ENCODE assay signal across 26 cellular contexts in genomic region chr12:61220337-61220736, GRCh38.
DNase-seq lines count a peak whose midpoint lies in the region; ATAC-seq and TF ChIP-seq lines count a peak whose summit lies in the region.
"Had no signal": no experiment of that assay in that cellular context is flagged by ENCODE, and none has a peak within 500 bp of the region (broad histone marks: within the 10 kb centered on the region; RNA-seq: fewer than 3 reads in every experiment).

No MANE protein-coding gene starts in this region.

- no peaks in the 10 kb centered on the region for H3K9me2 ChIP-seq in SK-N-SH

- CTCF ChIA-PET in MCF 10A (lab: Yijun Ruan, JAX) = no interaction called here
- CTCF ChIA-PET in SK-N-SH (lab: Yijun Ruan, JAX) = no interaction called here

- H2AFZ ChIP-seq in SK-N-SH (ENCODE audit: low read depth) = no peak overlapping the region

- H3K27me3 ChIP-seq in breast epithelium = no peaks in the 10 kb centered on the region
- no peaks in the 10 kb centered on the region for H3K27me3 ChIP-seq in RWPE2 (ENCODE audit: insufficient read depth, poor library complexity, severe bottlenecking)
- no peaks in the 10 kb centered on the region for H3K27me3 ChIP-seq in SK-N-SH (ENCODE audit: insufficient read depth)
- H3K27me3 ChIP-seq: BE2C had no signal

- H3K4me3 ChIP-seq in breast epithelium (no peak overlapping the region), RWPE2 (ENCODE audit: severe bottlenecking) (no peak overlapping the region), epithelial cell of esophagus (ENCODE audit: low read length) (no peak overlapping the region), SK-N-SH (ENCODE audit: low read depth in 2 of 2, low read length in 1 of 2) (no peak overlapping the region)
- H3K4me3 ChIP-seq: GM12878 had no signal

- H3K27me3 Mint-ChIP-seq in MCF 10A (ENCODE audit: insufficient read depth, unreplicated experiment) = no peaks in the 10 kb centered on the region
- H3K27me3 Mint-ChIP-seq in activated CD4-positive, alpha-beta T cell treated with anti-CD3 and anti-CD28 coated beads, Interleukin-2, amount 10 ng/mL, durations not matched to agents 24 days and 14 days = no peaks in the 10 kb centered on the region
- H3K27me3 Mint-ChIP-seq: CD8-positive, alpha-beta memory T cell had no signal

- ATAC-seq in RWPE2 (ENCODE audit: low read depth) (peak; percentile 33; the same call in 1 of the 3 replicates), HG03442 (IDR thresholded peaks at IDR 0.05; ENCODE audit: unreplicated experiment) (no peak)
- ATAC-seq: GM12878 had no signal

- no peak for TF ChIP-seq POLR2A in breast epithelium (IDR thresholded peaks at IDR 0.05)

- H3K9me3 ChIP-seq in breast epithelium (no peaks in the 10 kb centered on the region), RWPE2 (ENCODE audit: severe bottlenecking) (no peaks in the 10 kb centered on the region), SK-N-SH (no peaks in the 10 kb centered on the region)
- H3K9me3 ChIP-seq: BE2C had no signal

- POLR2A ChIA-PET in MCF 10A (lab: Yijun Ruan, JAX) = no interaction called here
- POLR2A ChIA-PET in SK-N-SH (lab: Yijun Ruan, JAX) = no interaction called here

- WGBS in SK-N-SH (ENCODE audit: low lambda C conversion rate) = under 1% methylated on average over 4 of the region's 4 CpGs

- no peaks in the 10 kb centered on the region for H4K20me1 ChIP-seq in SK-N-SH (ENCODE audit: insufficient read depth)

- no peaks in the 10 kb centered on the region for H3K4me1 ChIP-seq in breast epithelium
- H3K4me1 ChIP-seq in RWPE2 (ENCODE audit: insufficient read depth, poor library complexity, severe bottlenecking) = no peaks in the 10 kb centered on the region
- H3K4me1 ChIP-seq in SK-N-SH (ENCODE audit: control insufficient read depth in 1 of 2, insufficient read depth in 2 of 2, low read depth in 1 of 2, low read length in 1 of 2) = no peaks in the 10 kb centered on the region
- H3K4me1 ChIP-seq: BE2C had no signal

- DNase-seq in MCF 10A (ENCODE audit: unreplicated experiment) = peak; percentile 17
- no peak for DNase-seq in breast epithelium (ENCODE audit: low spot score in 2 of 2)
- DNase-seq in RWPE2 (ENCODE audit: low spot score) = no peak
- DNase-seq in epithelial cell of esophagus (ENCODE audit: low read depth) = peak; percentile 73
- DNase-seq in SK-N-SH = no peak
- DNase-seq in activated CD4-positive, alpha-beta T cell treated with anti-CD3 and anti-CD28 coated beads, Interleukin-2, amount 10 ng/mL, durations not matched to agents 24 days and 14 days = no peak
- no peak for DNase-seq in epidermal melanocyte (ENCODE audit: insufficient read length, low spot score)
- DNase-seq: ACHN; BE2C; CD8-positive, alpha-beta memory T cell; DMS 273 treated with DMSO at 0.1 percent for 48 hours; DMS79; EL; GDM1; NCI-H1092 treated with DMSO at 0.1 percent for 48 hours; NCI-H1436 treated with DMSO at 0.1 percent for 48 hours; NCI-H187 treated with DMSO at 0.1 percent for 48 hours; NCI-H2107; NCI-H446; NCI-H524 treated with DMSO at 0.1 percent for 48 hours; NCI-H774; SHP77 had no signal

- no peak overlapping the region for H3K27ac Mint-ChIP-seq in MCF 10A (ENCODE audit: low read depth, unreplicated experiment)
- no peak overlapping the region for H3K27ac Mint-ChIP-seq in activated CD4-positive, alpha-beta T cell treated with anti-CD3 and anti-CD28 coated beads, Interleukin-2, amount 10 ng/mL, durations not matched to agents 24 days and 14 days
- H3K27ac Mint-ChIP-seq: CD14-positive monocyte; CD8-positive, alpha-beta memory T cell had no signal

- TF ChIP-seq EP300 in SK-N-SH (IDR thresholded peaks at IDR 0.05; ENCODE audit: borderline replicate concordance in 1 of 2, low read depth in 1 of 2, low read length in 1 of 2) = no peak

- H3K79me2 ChIP-seq in SK-N-SH (ENCODE audit: insufficient read depth) = no peaks in the 10 kb centered on the region

- no peaks in the 10 kb centered on the region for H3K9me3 Mint-ChIP-seq in MCF 10A (ENCODE audit: unreplicated experiment)
- peaks cover 3% of the 10 kb centered on the region for H3K9me3 Mint-ChIP-seq in activated CD4-positive, alpha-beta T cell treated with anti-CD3 and anti-CD28 coated beads, Interleukin-2, amount 10 ng/mL, durations not matched to agents 24 days and 14 days

- no peak for TF ChIP-seq RAD21 in SK-N-SH (IDR thresholded peaks at IDR 0.05; ENCODE audit: low read length)

- H3K36me3 ChIP-seq in breast epithelium (no peaks in the 10 kb centered on the region), RWPE2 (ENCODE audit: low read depth) (no peaks in the 10 kb centered on the region), SK-N-SH (replicated peaks in 1 of 2; ENCODE audit: control insufficient read depth in 1 of 2, insufficient read depth in 2 of 2, low read length in 1 of 2) (no peaks in the 10 kb centered on the region)
- H3K36me3 ChIP-seq: BE2C had no signal

- intact Hi-C loops in MCF 10A (cut with micrococcal nuclease) (no loop called here), breast epithelium (cut with DNase I; ENCODE audit: low total_unique reads) (no loop called here)
- intact Hi-C loops in activated CD4-positive, alpha-beta T cell treated with anti-CD3 and anti-CD28 coated beads, Interleukin-2, amount 10 ng/mL, durations not matched to agents 24 days and 14 days (cut with micrococcal nuclease) = no loop called here

- H3F3A ChIP-seq in SK-N-SH (replicated peaks; ENCODE audit: insufficient read depth) = no peaks in the 10 kb centered on the region

- TF ChIP-seq CTCF in MCF 10A (IDR thresholded peaks at IDR 0.05; ENCODE audit: unreplicated experiment) (no peak), breast epithelium (IDR thresholded peaks at IDR 0.05) (no peak), RWPE2 (IDR thresholded peaks at IDR 0.05; ENCODE audit: poor library complexity, severe bottlenecking) (no peak), epithelial cell of esophagus (IDR thresholded peaks at IDR 0.05; ENCODE audit: insufficient read depth, low read depth, low read length, missing control alignments) (no peak), SK-N-SH (IDR thresholded peaks at IDR 0.05) (no peak)

- no TSS peak for BruUV-seq in MCF 10A (replicated peaks; lab: Mats Ljungman, UMichigan)

- peaks cover 6% of the 10 kb centered on the region for H3K4me1 Mint-ChIP-seq in MCF 10A (ENCODE audit: insufficient read depth, unreplicated experiment)
- H3K4me1 Mint-ChIP-seq in activated CD4-positive, alpha-beta T cell treated with anti-CD3 and anti-CD28 coated beads, Interleukin-2, amount 10 ng/mL, durations not matched to agents 24 days and 14 days = no peaks in the 10 kb centered on the region
- H3K4me1 Mint-ChIP-seq: CD14-positive monocyte; CD8-positive, alpha-beta memory T cell had no signal

- no peak overlapping the region for H3K4me2 ChIP-seq in SK-N-SH

- H3K27ac ChIP-seq in breast epithelium (no peak overlapping the region), RWPE2 (ENCODE audit: poor library complexity, severe bottlenecking) (no peak overlapping the region), SK-N-SH (ENCODE audit: low read depth in 2 of 2, low read length in 1 of 2) (no peak overlapping the region)
- H3K27ac ChIP-seq: 22Rv1 had no signal

- no peak overlapping the region for H3K4me3 Mint-ChIP-seq in MCF 10A (ENCODE audit: unreplicated experiment)
- H3K4me3 Mint-ChIP-seq in activated CD4-positive, alpha-beta T cell treated with anti-CD3 and anti-CD28 coated beads, Interleukin-2, amount 10 ng/mL, durations not matched to agents 24 days and 14 days = no peak overlapping the region
- H3K4me3 Mint-ChIP-seq: CD14-positive monocyte; CD8-positive, alpha-beta memory T cell had no signal

- no peaks in the 10 kb centered on the region for H3K36me3 Mint-ChIP-seq in MCF 10A (ENCODE audit: insufficient read depth, unreplicated experiment)
- no peaks in the 10 kb centered on the region for H3K36me3 Mint-ChIP-seq in activated CD4-positive, alpha-beta T cell treated with anti-CD3 and anti-CD28 coated beads, Interleukin-2, amount 10 ng/mL, durations not matched to agents 24 days and 14 days (ENCODE audit: low read depth)
- H3K36me3 Mint-ChIP-seq: CD14-positive monocyte; CD8-positive, alpha-beta memory T cell had no signal

- no peak overlapping the region for H3K9ac ChIP-seq in SK-N-SH

TF ChIP-seq in SK-N-SH, 30 proteins besides CTCF, POLR2A, EP300 and RAD21 (continues in another document):
- TF ChIP-seq ELF1 (IDR thresholded peaks at IDR 0.05) (no peak), PBX3 (IDR thresholded peaks at IDR 0.05) (no peak), RFX5 (IDR thresholded peaks at IDR 0.05; ENCODE audit: low read length) (no peak), FOXJ3 (CRISPR knock-in tag; IDR thresholded peaks at IDR 0.05) (no peak), MEF2A (IDR thresholded peaks at IDR 0.05; ENCODE audit: borderline replicate concordance, low read depth) (no peak), YY1 (IDR thresholded peaks at IDR 0.05; ENCODE audit: low read depth) (no peak), TAF1 (IDR thresholded peaks at IDR 0.05; ENCODE audit: borderline replicate concordance, low read depth, low read length) (no peak), ZBTB33 (IDR thresholded peaks at IDR 0.05; ENCODE audit: borderline replicate concordance, low read depth) (no peak), GATA2 (CRISPR knock-in tag; IDR thresholded peaks at IDR 0.05) (no peak)

Comparison
In these comparisons a context has a peak if more than half of its experiments do, and no peak if none do; other contexts are left out.
1. DNase-seq: peak in MCF 10A (single experiment) and epithelial cell of esophagus (single experiment); none in breast epithelium (0 of 2), RWPE2 (single experiment), SK-N-SH (single experiment), activated CD4-positive, alpha-beta T cell treated with anti-CD3 and anti-CD28 coated beads, Interleukin-2, amount 10 ng/mL, durations not matched to agents 24 days and 14 days (single experiment) and epidermal melanocyte (single experiment).